18 cellular contexts compared by ENCODE assay signal in the genomic region with DNA sequence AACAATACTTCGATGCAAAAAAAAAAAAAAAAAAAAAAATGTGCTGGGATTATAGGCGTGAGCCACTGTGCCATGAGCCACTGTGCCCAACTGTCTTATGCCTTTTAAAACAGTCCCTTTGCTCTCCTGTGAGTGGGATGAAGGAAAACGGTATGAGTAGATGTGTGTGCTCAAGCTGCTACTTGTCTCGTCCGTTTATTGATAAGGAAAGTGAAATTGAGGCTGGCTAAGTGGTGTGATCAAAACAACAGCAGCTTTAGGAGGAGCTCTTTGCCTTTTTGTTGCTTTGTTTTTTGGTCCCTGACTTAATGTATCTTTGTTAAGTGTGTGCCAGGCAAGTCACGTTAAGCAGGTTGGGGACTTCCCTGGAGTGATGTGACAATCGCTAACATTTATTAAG.
"Had no signal": no experiment of that assay in that cellular context is flagged by ENCODE, and none has a peak within 500 bp of the region (broad histone marks: within the 10 kb centered on the region; RNA-seq: fewer than 3 reads in every experiment).

No MANE protein-coding gene starts in this region.

- ATAC-seq: left ventricle myocardium superior had no signal

- H3K27me3 ChIP-seq: breast epithelium, neural progenitor cell, right atrium auricular region, tibial nerve, uterus had no signal

- DNase-seq: activated CD8-positive, alpha-beta memory T cell treated with anti-CD3 and anti-CD28 coated beads, Interleukin-2, amount 50 U/mL, for 4 hours; activated gamma-delta T cell; activated T-cell treated with anti-CD3 and anti-CD28 coated beads, Interleukin-2, amount 50 U/mL, for 72 hours; effector memory CD4-positive, alpha-beta T cell; foreskin fibroblast; left ventricle myocardium superior; uterus had no signal

- H3K27ac ChIP-seq: breast epithelium, neural progenitor cell, right atrium auricular region, tibial nerve, uterus had no signal

- H3K4me1 Mint-ChIP-seq: activated naive CD4-positive, alpha-beta T cell treated with anti-CD3 and anti-CD28 coated beads, Interleukin-2, amount 50 U/mL, for 24 hours; memory B cell had no signal

- H3K4me1 ChIP-seq: breast epithelium, neural progenitor cell, right atrium auricular region, tibial nerve, uterus had no signal

- FAIRE-seq: astrocyte, TTC549 had no signal

- H3K4me3 ChIP-seq: neural progenitor cell, right atrium auricular region, tibial nerve, uterus had no signal

- H3K36me3 Mint-ChIP-seq: activated naive CD4-positive, alpha-beta T cell treated with anti-CD3 and anti-CD28 coated beads, Interleukin-2, amount 50 U/mL, for 24 hours; memory B cell had no signal

- H3K27me3 Mint-ChIP-seq: dendritic cell treated with granulocyte-macrophage colony-stimulating factor and Interleukin-4, amounts not matched to agents 40 ng/mL and 50 ng/mL, for 4 days; stimulated activated naive CD8-positive, alpha-beta T cell treated with anti-CD3 and anti-CD28 coated beads, Interleukin-15, Interleukin-2, amounts not matched to agents 100 ng/mL and 50 ng/mL, for 24 hours had no signal

- H3K9me3 ChIP-seq: uterus had no signal

- H3K9me3 Mint-ChIP-seq: dendritic cell treated with granulocyte-macrophage colony-stimulating factor and Interleukin-4, amounts not matched to agents 40 ng/mL and 50 ng/mL, for 4 days; neural progenitor cell; stimulated activated naive CD8-positive, alpha-beta T cell treated with anti-CD3 and anti-CD28 coated beads, Interleukin-15, Interleukin-2, amounts not matched to agents 100 ng/mL and 50 ng/mL, for 24 hours had no signal

- H3K36me3 ChIP-seq: breast epithelium, neural progenitor cell, right atrium auricular region, tibial nerve, uterus had no signal

- H3K27ac Mint-ChIP-seq: activated naive CD4-positive, alpha-beta T cell treated with anti-CD3 and anti-CD28 coated beads, Interleukin-2, amount 50 U/mL, for 24 hours; activated T-cell treated with anti-CD3 and anti-CD28 coated beads, Interleukin-2, amount 50 U/mL, for 72 hours; dendritic cell treated with granulocyte-macrophage colony-stimulating factor and Interleukin-4, amounts not matched to agents 40 ng/mL and 50 ng/mL, for 4 days; memory B cell; neural progenitor cell; progenitor cell of endocrine pancreas; stimulated activated naive CD8-positive, alpha-beta T cell treated with anti-CD3 and anti-CD28 coated beads, Interleukin-15, Interleukin-2, amounts not matched to agents 100 ng/mL and 50 ng/mL, for 24 hours had no signal

- H3K4me3 Mint-ChIP-seq: activated naive CD4-positive, alpha-beta T cell treated with anti-CD3 and anti-CD28 coated beads, Interleukin-2, amount 50 U/mL, for 24 hours; dendritic cell treated with granulocyte-macrophage colony-stimulating factor and Interleukin-4, amounts not matched to agents 40 ng/mL and 50 ng/mL, for 4 days; memory B cell; neural progenitor cell; stimulated activated naive CD8-positive, alpha-beta T cell treated with anti-CD3 and anti-CD28 coated beads, Interleukin-15, Interleukin-2, amounts not matched to agents 100 ng/mL and 50 ng/mL, for 24 hours had no signal
